In genomic region chr1:44300882-44301281, GRCh38 we compare ENCODE assay signal across 17 cellular contexts.
DNase-seq lines count a peak whose midpoint lies in the region; ATAC-seq and TF ChIP-seq lines count a peak whose summit lies in the region.
"Had no signal": no experiment of that assay in that cellular context is flagged by ENCODE, and none has a peak within 500 bp of the region (broad histone marks: within the 10 kb centered on the region; RNA-seq: fewer than 3 reads in every experiment).

No MANE protein-coding gene starts in this region.

- peaks cover 73% of the 10 kb centered on the region for H3K36me3 ChIP-seq in WERI-Rb-1
- H3K36me3 ChIP-seq in parathyroid adenoma (ENCODE audit: control insufficient read depth, insufficient read depth, low read length): no peaks in the 10 kb centered on the region

- H3K4me2 ChIP-seq in parathyroid adenoma (ENCODE audit: low read length): no peak overlapping the region

- H3K27ac ChIP-seq in WERI-Rb-1: peak overlapping the region; percentile 54
- peak overlapping the region; percentile 60 for H3K27ac ChIP-seq in parathyroid adenoma

- no peak for ATAC-seq in GM21723 (IDR thresholded peaks at IDR 0.05; ENCODE audit: unreplicated experiment)

- H2AFZ ChIP-seq in parathyroid adenoma: no peak overlapping the region

- peaks cover 7% of the 10 kb centered on the region for H3K4me1 ChIP-seq in parathyroid adenoma

- DNase-seq in NCI-H2029 (lab: John Stamatoyannopoulos, UW) (peak; percentile 50), NCI-H510A (lab: John Stamatoyannopoulos, UW) (peak; percentile 74), WERI-Rb-1 (peak; percentile 84), NCI-H128 (lab: John Stamatoyannopoulos, UW; ENCODE audit: unreplicated experiment) (no peak), NCI-H1105 (lab: John Stamatoyannopoulos, UW) (no peak)
- DNase-seq: AML-193; CD4-positive, CD25-positive, alpha-beta regulatory T cell; GF-D8; HFFc6; Karpas-422; MM.1S; NCI-H146; NCI-H2227 treated with DMSO at 0.1 percent for 48 hours; NCI-H748 treated with DMSO at 0.1 percent for 48 hours; SHP77 treated with DMSO at 0.1 percent for 48 hours had no signal

- H3K4me3 ChIP-seq in WERI-Rb-1 (ENCODE audit: low read depth, low read length): no peak overlapping the region
- no peak overlapping the region for H3K4me3 ChIP-seq in parathyroid adenoma (ENCODE audit: low read depth, low read length)

- H3K9me3 ChIP-seq in WERI-Rb-1 (ENCODE audit: severe bottlenecking) (no peaks in the 10 kb centered on the region), parathyroid adenoma (ENCODE audit: control insufficient read depth, low read length) (no peaks in the 10 kb centered on the region)

- no peaks in the 10 kb centered on the region for H3K79me2 ChIP-seq in parathyroid adenoma

- H3K27me3 ChIP-seq in WERI-Rb-1 (ENCODE audit: insufficient read depth, low read depth, severe bottlenecking): no peaks in the 10 kb centered on the region
- H3K27me3 ChIP-seq in parathyroid adenoma (ENCODE audit: control insufficient read depth, insufficient read depth, low read length): no peaks in the 10 kb centered on the region

- TF ChIP-seq CTCF in WERI-Rb-1 (IDR thresholded peaks at IDR 0.05; ENCODE audit: low read depth, low read length) (no peak), parathyroid adenoma (IDR thresholded peaks at IDR 0.05) (no peak)

- no peak overlapping the region for H3K9ac ChIP-seq in parathyroid adenoma

Comparison
In these comparisons a context has a peak if more than half of its experiments do, and no peak if none do; other contexts are left out.
1. DNase-seq: peak in NCI-H2029 (single experiment), NCI-H510A (single experiment) and WERI-Rb-1 (single experiment); none in NCI-H128 (single experiment) and NCI-H1105 (single experiment).